ENCODE assay signal across 5 cellular contexts in the genomic region with DNA sequence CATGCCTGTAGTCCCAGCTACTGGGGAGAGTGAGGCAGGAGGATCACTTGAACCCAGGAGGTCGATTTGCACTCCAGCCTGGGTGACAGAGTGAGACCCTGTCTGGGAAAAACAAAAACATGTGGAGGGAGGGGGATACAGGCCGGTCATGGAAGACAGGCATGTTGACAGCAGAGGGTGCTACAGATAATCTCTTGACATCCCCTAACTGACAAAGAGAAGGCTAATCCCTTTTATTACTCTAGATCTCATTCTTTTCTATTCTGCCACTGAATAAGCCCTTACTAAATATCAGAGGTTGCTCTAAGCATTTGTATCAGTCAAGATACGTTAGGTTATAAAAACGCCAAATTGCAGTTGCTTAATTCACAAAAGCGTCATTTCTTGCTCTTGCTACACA. TPM values are rescaled to one million over a fixed set of nuclear protein-coding genes. Genes with fewer than 3 reads are reported as not detected.
DNase-seq lines count a peak whose midpoint lies in the region; ATAC-seq and TF ChIP-seq lines count a peak whose summit lies in the region.
"Not testable (repeated sequence)": the region's sequence is repeated elsewhere in the genome, so short reads cannot be mapped to it uniquely, and the experiment has no call there.

No MANE protein-coding gene starts in this region.

- not testable (repeated sequence) for H3K36me3 ChIP-seq in WERI-Rb-1; endodermal cell (ENCODE audit: control insufficient read depth, insufficient read depth, low read length); right lobe of liver

- not testable (repeated sequence) for H2AK5ac ChIP-seq in H9 (ENCODE audit: insufficient read length, low read length)

- ATAC-seq in right lobe of liver, result peak in 3 of 4 donors; percentile 19 to 41 (median 37)

- H3K27ac Mint-ChIP-seq in H9, endodermal cell: not testable (repeated sequence)

- not testable (repeated sequence) for H3K79me2 ChIP-seq in H9 (ENCODE audit: insufficient read depth, low read length)

- H2BK120ac ChIP-seq in H9 (ENCODE audit: low read depth, low read length, poor library complexity, severe bottlenecking), result not testable (repeated sequence)

- not testable (repeated sequence) for H3K79me1 ChIP-seq in H9 (ENCODE audit: insufficient read depth, low read depth, low read length, poor library complexity, severe bottlenecking)

- H3K9me3 ChIP-seq in H9 (ENCODE audit: control insufficient read depth, low read depth, low read length); WERI-Rb-1 (ENCODE audit: severe bottlenecking); endodermal cell (ENCODE audit: control insufficient read depth, low read length); right lobe of liver: not testable (repeated sequence)

- H3K56ac ChIP-seq in H9 (ENCODE audit: insufficient read length, low read depth, low read length), result not testable (repeated sequence)

- H4K20me1 ChIP-seq in H9 (ENCODE audit: control insufficient read depth, insufficient read depth, insufficient read length), result not testable (repeated sequence)

- H4K91ac ChIP-seq in H9 (ENCODE audit: insufficient read length, low read depth, low read length), result not testable (repeated sequence)

- not testable (repeated sequence) for TF ChIP-seq POLR2A in right lobe of liver (IDR thresholded peaks at IDR 0.05)

- H4K8ac ChIP-seq in H9 (replicated peaks; ENCODE audit: insufficient read length, low read depth, low read length), result not testable (repeated sequence)

- not testable (repeated sequence) for H3K9ac ChIP-seq in H9 (ENCODE audit: extremely low read depth, insufficient read length, low read length); endodermal cell (ENCODE audit: extremely low read depth, low read length, poor library complexity, severe bottlenecking)

- H3K18ac ChIP-seq in H9 (ENCODE audit: insufficient read length, low read depth, low read length), result not testable (repeated sequence)

- H2BK20ac ChIP-seq in H9 (ENCODE audit: low read depth, low read length, poor library complexity, severe bottlenecking), result not testable (repeated sequence)

- no CpG with 5 or more reads among the region's 5 CpGs for WGBS in H9 (ENCODE audit: extremely low coverage, insufficient read length, low lambda C conversion rate)
- 84 to 100% methylated on average over 2 to 5 of the region's 5 CpGs for WGBS in endodermal cell (ENCODE audit: insufficient coverage in 1 of 2, insufficient read length in 1 of 2), 2 experiments
- WGBS in right lobe of liver (ENCODE audit: insufficient coverage, low coverage, low lambda C conversion rate, missing lambda C conversion rate), result 46% methylated on average over 5 of the region's 5 CpGs

- peak; percentile 13; the same call in 1 of the 3 replicates for TF ChIP-seq CTCF in H9 (conservative IDR thresholded peaks at IDR 0.05)
- TF ChIP-seq CTCF in WERI-Rb-1 (IDR thresholded peaks at IDR 0.05; ENCODE audit: low read depth, low read length), result peak; percentile 44
- TF ChIP-seq CTCF in endodermal cell (conservative IDR thresholded peaks at IDR 0.05), result peak; percentile 31
- TF ChIP-seq CTCF in right lobe of liver (IDR thresholded peaks at IDR 0.05), result not testable (repeated sequence)

- not testable (repeated sequence) for H3K36me3 Mint-ChIP-seq in H9 (ENCODE audit: insufficient read depth in 1 of 3, low read depth in 3 of 3); endodermal cell (ENCODE audit: low read depth)

- H3K4me3 ChIP-seq in WERI-Rb-1 (ENCODE audit: low read depth, low read length); endodermal cell (ENCODE audit: low read length); right lobe of liver: not testable (repeated sequence)

- not testable (repeated sequence) for H3K27me3 ChIP-seq in H9 (ENCODE audit: insufficient read depth, low read length); WERI-Rb-1 (ENCODE audit: insufficient read depth, low read depth, severe bottlenecking); endodermal cell (ENCODE audit: control insufficient read depth, insufficient read depth, low read length, poor library complexity, severe bottlenecking); right lobe of liver

- not testable (repeated sequence) for H3K14ac ChIP-seq in H9 (ENCODE audit: insufficient read depth, low read length)

- H3K23ac ChIP-seq in H9 (ENCODE audit: insufficient read length, low read depth, low read length), result not testable (repeated sequence)

- H3K4me1 Mint-ChIP-seq in H9, endodermal cell: not testable (repeated sequence)

- H2BK5ac ChIP-seq in H9 (ENCODE audit: insufficient read length, low read length), result not testable (repeated sequence)

- not testable (repeated sequence) for DNase-seq in H9, endodermal cell, right lobe of liver
- peak; percentile 63 for DNase-seq in NCI-H82 treated with DMSO at 0.1 percent for 48 hours (lab: John Stamatoyannopoulos, UW; ENCODE audit: unreplicated experiment)
- DNase-seq in WERI-Rb-1, result peak; percentile 19

- H3T11ph ChIP-seq in H9 (ENCODE audit: low read length), result not testable (repeated sequence)

- H2BK12ac ChIP-seq in H9 (ENCODE audit: insufficient read length, low read depth, low read length), result not testable (repeated sequence)

- not testable (repeated sequence) for H3K4me1 ChIP-seq in H9 (ENCODE audit: insufficient read depth, low read length); endodermal cell (ENCODE audit: control insufficient read depth, insufficient read depth, low read length); right lobe of liver

- intact Hi-C loops in right lobe of liver (cut with DNase I), result not testable (repeated sequence)

- not testable (repeated sequence) for H3K9me3 Mint-ChIP-seq in H9, endodermal cell

- H2BK15ac ChIP-seq in H9 (ENCODE audit: low read depth, low read length), result not testable (repeated sequence)

- H2AFZ ChIP-seq in H9 (ENCODE audit: low read length), result not testable (repeated sequence)

- not testable (repeated sequence) for H3K4me2 ChIP-seq in H9 (ENCODE audit: insufficient read depth, insufficient read length, low read length)

- H3K23me2 ChIP-seq in H9 (ENCODE audit: insufficient read length, low read depth, low read length, poor library complexity, severe bottlenecking), result not testable (repeated sequence)

- H3K27me3 Mint-ChIP-seq in H9 (ENCODE audit: low read depth); endodermal cell (ENCODE audit: insufficient read depth): not testable (repeated sequence)

- not testable (repeated sequence) for H4K5ac ChIP-seq in H9 (ENCODE audit: insufficient read length, low read depth, low read length)

- H3K4ac ChIP-seq in H9 (ENCODE audit: low read depth, low read length), result not testable (repeated sequence)

- not testable (repeated sequence) for H3K27ac ChIP-seq in H9 (ENCODE audit: insufficient read length, low read depth, low read length); WERI-Rb-1; endodermal cell (ENCODE audit: low read depth, low read length); right lobe of liver

- not testable (repeated sequence) for H3K4me3 Mint-ChIP-seq in H9, endodermal cell

RNA-seq across cellular contexts. Expression of a gene that starts 13.8 kb away (rescaled TPM):
- total RNA-seq in H9 (2021), result 1,968 and 1,990 TPM in 2 replicates
- 1,000 to 10,000 TPM; 1,367 to 1,664 TPM for total RNA-seq in endodermal cell
- polyA plus RNA-seq in endodermal cell (2013, experiment 1 of 2), result 2,058 TPM
- 2,051 TPM for polyA plus RNA-seq in endodermal cell (2013, experiment 2 of 2)
- total RNA-seq in right lobe of liver, result 100 to 1,000 TPM; 413 to 736 (median 445) TPM

RNA-seq across cellular contexts. Expression of a gene that starts 25.0 kb away (rescaled TPM):
- total RNA-seq in H9 (2021) (197 and 205 TPM in 2 replicates), endodermal cell (100 to 1,000 TPM; 331 to 334 TPM), right lobe of liver (100 to 1,000 TPM; 103 to 160 (median 109) TPM)
- polyA plus RNA-seq in endodermal cell (2013, experiment 1 of 2), result 381 TPM
- 388 TPM for polyA plus RNA-seq in endodermal cell (2013, experiment 2 of 2)
